In genomic region chr10:13969792-13970140, GRCh38 we compare ENCODE assay signal across 18 cellular contexts.
DNase-seq lines count a peak whose midpoint lies in the region; ATAC-seq and TF ChIP-seq lines count a peak whose summit lies in the region.
"Had no signal": no experiment of that assay in that cellular context is flagged by ENCODE, and none has a peak within 500 bp of the region (broad histone marks: within the 10 kb centered on the region; RNA-seq: fewer than 3 reads in every experiment).

No MANE protein-coding gene starts in this region.

- H3K9me3 Mint-ChIP-seq in activated T-cell treated with anti-CD3 and anti-CD28 coated beads, Interleukin-2, amount 50 U/mL, for 4 hours = no peaks in the 10 kb centered on the region
- no peaks in the 10 kb centered on the region for H3K9me3 Mint-ChIP-seq in MCF 10A (ENCODE audit: unreplicated experiment)
- H3K9me3 Mint-ChIP-seq: immature natural killer cell; T-helper 2 cell treated with Interferon-gamma antibody and Interleukin-4, amounts not matched to agents 5 μg/mL and 100 μg/mL, for 36 hours; WTC11 had no signal

- intact Hi-C loops in MCF 10A (cut with micrococcal nuclease) = no loop called here

- BruUV-seq in MCF 10A (replicated peaks; lab: Mats Ljungman, UMichigan) = no TSS peak

- POLR2A ChIA-PET in MCF 10A (lab: Yijun Ruan, JAX) = interaction anchor here (1.1 kb wide), 1 partner anchor 9 kb away, joined by 3 read pairs; no protein-coding TSS in a partner anchor

- H3K36me3 Mint-ChIP-seq in activated T-cell treated with anti-CD3 and anti-CD28 coated beads, Interleukin-2, amount 50 U/mL, for 4 hours (ENCODE audit: insufficient read depth) = no peaks in the 10 kb centered on the region
- H3K36me3 Mint-ChIP-seq in MCF 10A (ENCODE audit: insufficient read depth, unreplicated experiment) = no peaks in the 10 kb centered on the region
- H3K36me3 Mint-ChIP-seq: immature natural killer cell, WTC11 had no signal

- ATAC-seq in activated T-cell treated with anti-CD3 and anti-CD28 coated beads, Interleukin-2, amount 50 U/mL, for 4 hours = peak; percentile 86
- no peak for ATAC-seq in HG03378 (IDR thresholded peaks at IDR 0.05; ENCODE audit: unreplicated experiment)
- ATAC-seq: right lobe of liver, WTC11 had no signal

- no peak overlapping the region for H3K27ac Mint-ChIP-seq in MCF 10A (ENCODE audit: low read depth, unreplicated experiment)
- H3K27ac Mint-ChIP-seq: immature natural killer cell; T-helper 2 cell treated with Interferon-gamma antibody and Interleukin-4, amounts not matched to agents 5 μg/mL and 100 μg/mL, for 36 hours; WTC11 had no signal

- no peak overlapping the region for H3K4me3 Mint-ChIP-seq in activated T-cell treated with anti-CD3 and anti-CD28 coated beads, Interleukin-2, amount 50 U/mL, for 4 hours
- H3K4me3 Mint-ChIP-seq in MCF 10A (ENCODE audit: unreplicated experiment) = no peak overlapping the region
- H3K4me3 Mint-ChIP-seq: immature natural killer cell; T-helper 2 cell treated with Interferon-gamma antibody and Interleukin-4, amounts not matched to agents 5 μg/mL and 100 μg/mL, for 36 hours; WTC11 had no signal

- CTCF ChIA-PET in MCF 10A (lab: Yijun Ruan, JAX) = no interaction called here

- DNase-seq in GM10266 (ENCODE audit: extremely low spot score) (peak; percentile 67), GM13976 (ENCODE audit: low spot score) (peak; percentile 81), DMS153 treated with DMSO at 0.1 percent for 48 hours (lab: John Stamatoyannopoulos, UW; ENCODE audit: unreplicated experiment) (no peak), MCF 10A (ENCODE audit: unreplicated experiment) (no peak)
- DNase-seq in activated T-cell treated with anti-CD3 and anti-CD28 coated beads, Interleukin-2, amount 50 U/mL, for 4 hours = no peak
- DNase-seq in stimulated activated CD4-positive, alpha-beta T cell treated with anti-CD3 and anti-CD28 coated beads, Interleukin-12 subunit alpha, Interleukin-12 subunit beta, amount 100 ng/mL, for 4 hours = peak; percentile 13
- DNase-seq: amniotic stem cell, cerebellar nuclear complex, COR-L47, head of caudate nucleus, immature natural killer cell, NCI-H1105 treated with DMSO at 0.1 percent for 48 hours, NCI-H526 treated with DMSO at 0.1 percent for 48 hours, ovary, right lobe of liver had no signal

- H3K4me1 Mint-ChIP-seq in activated T-cell treated with anti-CD3 and anti-CD28 coated beads, Interleukin-2, amount 50 U/mL, for 4 hours (ENCODE audit: low read depth) = peaks cover 2% of the 10 kb centered on the region
- H3K4me1 Mint-ChIP-seq in MCF 10A (ENCODE audit: insufficient read depth, unreplicated experiment) = no peaks in the 10 kb centered on the region
- H3K4me1 Mint-ChIP-seq: immature natural killer cell had no signal

- in situ Hi-C loops in GM13976 (cut with MboI; ENCODE audit: low sequenced_read_pairs, unreplicated experiment) = no loop called here

- no peak for TF ChIP-seq CTCF in GM10266 (IDR thresholded peaks at IDR 0.05; ENCODE audit: control insufficient read depth, insufficient read depth, low read depth, missing control alignments)
- TF ChIP-seq CTCF in GM13976 (IDR thresholded peaks at IDR 0.05; ENCODE audit: borderline replicate concordance, control extremely low read depth, extremely low read depth, insufficient read depth, missing control alignments) = no peak
- no peak for TF ChIP-seq CTCF in MCF 10A (IDR thresholded peaks at IDR 0.05; ENCODE audit: unreplicated experiment)

- peaks cover 3% of the 10 kb centered on the region for H3K27me3 Mint-ChIP-seq in activated T-cell treated with anti-CD3 and anti-CD28 coated beads, Interleukin-2, amount 50 U/mL, for 4 hours (ENCODE audit: low read depth)
- H3K27me3 Mint-ChIP-seq in MCF 10A (ENCODE audit: insufficient read depth, unreplicated experiment) = no peaks in the 10 kb centered on the region

Comparison
In these comparisons a context has a peak if more than half of its experiments do, and no peak if none do; other contexts are left out.
1. DNase-seq: peak in GM10266 (single experiment), GM13976 (single experiment) and stimulated activated CD4-positive, alpha-beta T cell treated with anti-CD3 and anti-CD28 coated beads, Interleukin-12 subunit alpha, Interleukin-12 subunit beta, amount 100 ng/mL, for 4 hours (single experiment); none in activated T-cell treated with anti-CD3 and anti-CD28 coated beads, Interleukin-2, amount 50 U/mL, for 4 hours (single experiment), DMS153 treated with DMSO at 0.1 percent for 48 hours (single experiment) and MCF 10A (single experiment).